Comparison of ENCODE assay signal across 16 cellular contexts in the genomic region with DNA sequence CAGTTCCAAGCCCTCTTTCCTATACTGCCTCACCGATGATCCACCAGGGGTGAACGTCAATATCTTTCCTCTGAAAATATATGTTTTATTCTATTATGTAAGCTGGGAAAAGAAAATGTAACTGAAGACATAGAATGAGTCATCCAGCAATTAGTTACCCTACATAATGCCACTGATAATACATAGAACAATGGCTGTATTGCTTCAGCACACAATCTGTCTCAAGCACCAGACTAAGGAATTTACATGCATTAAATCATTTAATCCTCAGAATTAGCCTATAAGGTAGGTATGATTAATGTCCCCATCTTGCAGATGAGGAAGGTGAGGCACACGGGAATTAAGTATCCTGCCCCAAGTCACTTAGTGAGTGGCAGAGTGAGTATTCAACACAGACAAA.
"Had no signal": no experiment of that assay in that cellular context is flagged by ENCODE, and none has a peak within 500 bp of the region (broad histone marks: within the 10 kb centered on the region; RNA-seq: fewer than 3 reads in every experiment).

No MANE protein-coding gene starts in this region.

- DNase-seq: Kasumi-1, MM.1S, NCI-H1092 treated with DMSO at 0.1 percent for 48 hours, NCI-H1436, NCI-H187, NCI-H2029, NCI-H2081 treated with DMSO at 0.1 percent for 48 hours, NCI-H226, NCI-H510A, NCI-H524 treated with DMSO at 0.1 percent for 48 hours, Right ventricle myocardium superior, RPMI8226, SIG-M5, T-cell had no signal

- H3K27ac Mint-ChIP-seq: IgD-negative memory B cell, T-cell had no signal

- H3K27me3 Mint-ChIP-seq: IgD-negative memory B cell, T-cell had no signal

- H3K36me3 Mint-ChIP-seq: IgD-negative memory B cell, T-cell had no signal

- H3K4me1 Mint-ChIP-seq: IgD-negative memory B cell, T-cell had no signal

- ATAC-seq: K562, T-cell had no signal

- H3K4me3 Mint-ChIP-seq: IgD-negative memory B cell, T-cell had no signal
